Comparison of ENCODE assay signal across 8 cellular contexts in the genomic region with DNA sequence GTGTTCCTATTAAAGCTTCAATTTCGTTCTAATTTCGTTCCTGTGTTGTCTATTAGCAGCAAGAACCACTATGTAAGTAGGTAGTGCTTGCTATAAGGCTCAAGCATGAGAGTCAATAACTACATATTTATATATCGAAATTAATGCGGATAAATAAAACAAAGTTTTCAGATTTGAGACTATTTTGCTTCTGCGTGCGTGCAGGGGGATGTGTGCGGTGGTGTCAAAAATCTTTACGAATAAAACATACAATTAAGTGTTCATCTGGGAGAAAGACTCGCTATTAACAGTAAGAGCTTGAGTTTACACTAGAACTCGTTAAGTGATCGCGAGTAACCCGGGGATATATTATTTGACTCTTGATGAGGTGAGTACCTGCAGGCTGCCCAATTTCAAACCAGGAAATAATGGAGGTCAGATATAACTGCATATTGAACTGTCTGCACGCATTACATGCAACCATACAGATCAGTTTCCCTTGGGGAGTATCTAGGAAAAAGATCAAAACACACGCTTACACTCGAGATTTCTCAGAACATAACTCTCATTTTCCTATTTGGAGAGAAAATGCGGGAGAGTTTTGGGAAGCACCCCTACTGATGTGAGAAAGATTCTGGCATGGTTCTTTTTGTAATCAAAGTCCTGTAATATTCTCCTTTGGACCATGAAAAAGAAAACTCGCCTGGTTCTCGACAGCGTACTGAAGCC. TPM values are rescaled to one million over a fixed set of nuclear protein-coding genes. Genes with fewer than 3 reads are reported as not detected.
DNase-seq lines count a peak whose midpoint lies in the region; ATAC-seq and TF ChIP-seq lines count a peak whose summit lies in the region.

No MANE protein-coding gene starts in this region.

- H3K9me3 Mint-ChIP-seq in progenitor cell of endocrine pancreas (ENCODE audit: low read depth) = no peaks in the 10 kb centered on the region

- H3K4me3 Mint-ChIP-seq in progenitor cell of endocrine pancreas (ENCODE audit: low read depth) = peak overlapping the region; percentile 100

- no peak for TF ChIP-seq CTCF in HFF-Myc (IDR thresholded peaks at IDR 0.05; ENCODE audit: low read depth, low read length, missing control alignments)
- TF ChIP-seq CTCF in VCaP (conservative IDR thresholded peaks at IDR 0.05) = no peak
- TF ChIP-seq CTCF in foreskin fibroblast (IDR thresholded peaks at IDR 0.05; ENCODE audit: low read depth, low read length) = no peak
- no peak for TF ChIP-seq CTCF in progenitor cell of endocrine pancreas (IDR thresholded peaks at IDR 0.05; ENCODE audit: unreplicated experiment)

- peak overlapping the region; percentile 98 for H3K27ac Mint-ChIP-seq in progenitor cell of endocrine pancreas

- DNase-seq in DMS114 treated with DMSO at 0.1 percent for 48 hours (lab: John Stamatoyannopoulos, UW; ENCODE audit: unreplicated experiment) = peak; percentile 34
- DNase-seq in HFF-Myc (ENCODE audit: extremely low read depth, low read depth) = no peak
- DNase-seq in foreskin fibroblast = peak in 1 of 2 donors; percentile 3
- no peak for DNase-seq in progenitor cell of endocrine pancreas (ENCODE audit: low spot score, unreplicated experiment)
- no peak for DNase-seq in NCI-H446 treated with DMSO at 0.1 percent for 48 hours (lab: John Stamatoyannopoulos, UW)

- no peak for ATAC-seq in GM21360 (IDR thresholded peaks at IDR 0.05; ENCODE audit: unreplicated experiment)
- no peak for ATAC-seq in GM21526 (IDR thresholded peaks at IDR 0.05; ENCODE audit: low FRiP score, unreplicated experiment)

- H3K27me3 Mint-ChIP-seq in progenitor cell of endocrine pancreas = peaks cover 3% of the 10 kb centered on the region

- peak overlapping the region; percentile 85 for H3K27ac ChIP-seq in VCaP

- peaks cover 14% of the 10 kb centered on the region for H3K4me1 Mint-ChIP-seq in progenitor cell of endocrine pancreas (ENCODE audit: low read depth)

- peaks cover 9% of the 10 kb centered on the region for H3K36me3 Mint-ChIP-seq in progenitor cell of endocrine pancreas (ENCODE audit: insufficient read depth)

- H3K4me3 ChIP-seq in HFF-Myc (replicated peaks; ENCODE audit: low read depth, low read length) = peak overlapping the region; percentile 85
- H3K4me3 ChIP-seq in foreskin fibroblast (ENCODE audit: low read depth in 1 of 2, low read length in 2 of 2) = peak overlapping the region; percentile 94 to 95

RNA-seq across cellular contexts. Expression of gene TWF1, which starts 0.8 kb away (rescaled TPM):
- 58.4 and 61.4 TPM in 2 replicates for total RNA-seq in progenitor cell of endocrine pancreas

RNA-seq across cellular contexts. Expression of gene TMEM117, which starts 30.6 kb away (rescaled TPM):
- 8.9 and 11.6 TPM in 2 replicates for total RNA-seq in progenitor cell of endocrine pancreas

RNA-seq across cellular contexts. Expression of gene IRAK4, which starts 46.6 kb away (rescaled TPM):
- total RNA-seq in progenitor cell of endocrine pancreas = 7.5 and 8.5 TPM in 2 replicates

RNA-seq across cellular contexts. Expression of gene PUS7L, which starts 46.7 kb away (rescaled TPM):
- total RNA-seq in progenitor cell of endocrine pancreas = 10.6 and 14.4 TPM in 2 replicates
